15 cellular contexts compared by ENCODE assay signal in genomic region chr2:229974271-229974670, GRCh38. TPM values are rescaled to one million over a fixed set of nuclear protein-coding genes. Genes with fewer than 3 reads are reported as not detected.
DNase-seq lines count a peak whose midpoint lies in the region; ATAC-seq, FAIRE-seq and TF ChIP-seq lines count a peak whose summit lies in the region.
"Had no signal": no experiment of that assay in that cellular context is flagged by ENCODE, and none has a peak within 500 bp of the region (broad histone marks: within the 10 kb centered on the region; RNA-seq: fewer than 3 reads in every experiment).

No MANE protein-coding gene starts in this region.

- H3K27ac ChIP-seq in astrocyte (ENCODE audit: low read depth, low read length) (no peak overlapping the region), left ventricle myocardium inferior (replicated peaks) (no peak overlapping the region), sigmoid colon (peak overlapping the region in 3 of 4 donors; percentile 8 to 45 (median 27))
- H3K27ac ChIP-seq: prostate gland, vagina, WERI-Rb-1 had no signal

- TF ChIP-seq EP300 in sigmoid colon (IDR thresholded peaks at IDR 0.05) = no peak

- H3K27ac Mint-ChIP-seq in astrocyte (ENCODE audit: unreplicated experiment) = no peak overlapping the region

- DNase-seq in H7 (peak; percentile 25), astrocyte (ENCODE audit: low read depth) (peak; percentile 75), left ventricle myocardium inferior (no peak), sigmoid colon (no peak), SIG-M5 treated with dmso at 0.1 percent for 504 hours (lab: John Stamatoyannopoulos, UW; ENCODE audit: unreplicated experiment) (no peak), anterior cingulate cortex (lab: John Stamatoyannopoulos, UW) (no peak)
- DNase-seq: effector CD8-positive, alpha-beta T cell; NCI-H187; RPMI8226; WERI-Rb-1 had no signal

- peaks cover 1% of the 10 kb centered on the region for H3K36me3 Mint-ChIP-seq in astrocyte (ENCODE audit: low read depth, unreplicated experiment)

- no peaks in the 10 kb centered on the region for H4K20me1 ChIP-seq in astrocyte (ENCODE audit: insufficient read depth, low read length)

- no peaks in the 10 kb centered on the region for H3K27me3 Mint-ChIP-seq in astrocyte (ENCODE audit: low read depth, unreplicated experiment)

- no peak overlapping the region for H3K4me3 Mint-ChIP-seq in astrocyte (ENCODE audit: unreplicated experiment)

- H3K4me2 ChIP-seq in astrocyte (ENCODE audit: low read length) = no peak overlapping the region

- H3K36me3 ChIP-seq in H7 (replicated peaks; ENCODE audit: control insufficient read depth, insufficient read depth, low read length) = no peaks in the 10 kb centered on the region
- H3K36me3 ChIP-seq in astrocyte (ENCODE audit: insufficient read depth, low read length) = no peaks in the 10 kb centered on the region
- H3K36me3 ChIP-seq in left ventricle myocardium inferior = no peaks in the 10 kb centered on the region
- no peaks in the 10 kb centered on the region for H3K36me3 ChIP-seq in sigmoid colon
- H3K36me3 ChIP-seq: prostate gland, vagina, WERI-Rb-1 had no signal

- no peaks in the 10 kb centered on the region for H3K9me3 Mint-ChIP-seq in astrocyte (ENCODE audit: unreplicated experiment)

- H3K4me1 Mint-ChIP-seq in astrocyte (ENCODE audit: low read depth, unreplicated experiment) = no peaks in the 10 kb centered on the region

- H3K27me3 ChIP-seq in H7 (ENCODE audit: control insufficient read depth, insufficient read depth, low read length) (no peaks in the 10 kb centered on the region), astrocyte (ENCODE audit: insufficient read depth, low read length) (no peaks in the 10 kb centered on the region), left ventricle myocardium inferior (ENCODE audit: low read depth) (no peaks in the 10 kb centered on the region), sigmoid colon (no peaks in the 10 kb centered on the region)
- H3K27me3 ChIP-seq: vagina had no signal

- TF ChIP-seq CTCF in astrocyte (IDR thresholded peaks at IDR 0.05; ENCODE audit: insufficient read depth, low read depth, low read length) (peak; percentile 30), left ventricle myocardium inferior (IDR thresholded peaks at IDR 0.05; ENCODE audit: borderline replicate concordance) (peak; percentile 48), sigmoid colon (IDR thresholded peaks at IDR 0.05) (no peak)

- FAIRE-seq in astrocyte (lab: Jason Lieb, UNC) = no peak
- FAIRE-seq: islet of Langerhans had no signal

- H3K79me2 ChIP-seq in astrocyte (ENCODE audit: insufficient read depth, low read length) = no peaks in the 10 kb centered on the region

- ATAC-seq in GM21528 (IDR thresholded peaks at IDR 0.05; ENCODE audit: low FRiP score, unreplicated experiment) (no peak), GM19452 (IDR thresholded peaks at IDR 0.05; ENCODE audit: unreplicated experiment) (no peak)

- H3K4me3 ChIP-seq in H7 (ENCODE audit: insufficient read depth, low read depth, low read length) = no peak overlapping the region
- H3K4me3 ChIP-seq in astrocyte (ENCODE audit: insufficient read depth, low read depth, low read length) = no peak overlapping the region
- H3K4me3 ChIP-seq in left ventricle myocardium inferior = no peak overlapping the region
- no peak overlapping the region for H3K4me3 ChIP-seq in sigmoid colon
- H3K4me3 ChIP-seq: prostate gland, vagina had no signal

- H3K9me3 ChIP-seq in astrocyte (ENCODE audit: insufficient read depth, low read depth, low read length) (no peaks in the 10 kb centered on the region), left ventricle myocardium inferior (replicated peaks) (no peaks in the 10 kb centered on the region), sigmoid colon (no peaks in the 10 kb centered on the region)
- H3K9me3 ChIP-seq: prostate gland, vagina had no signal

- WGBS in sigmoid colon, 2 donors = 74 to 85% methylated on average over 6 of the region's 6 CpGs

- H3K9ac ChIP-seq in astrocyte (ENCODE audit: low read length) = no peak overlapping the region

- no peak overlapping the region for H2AFZ ChIP-seq in astrocyte (ENCODE audit: low read depth, low read length)

- H3K4me1 ChIP-seq in astrocyte (ENCODE audit: insufficient read depth, low read length) (no peaks in the 10 kb centered on the region), left ventricle myocardium inferior (peaks cover 9% of the 10 kb centered on the region), sigmoid colon (peaks cover 0 to 20% (median 11%) of the 10 kb centered on the region in 4 donors)
- H3K4me1 ChIP-seq: prostate gland had no signal

- TF ChIP-seq POLR2A in sigmoid colon (IDR thresholded peaks at IDR 0.05) = no peak

- intact Hi-C loops in left ventricle myocardium inferior (cut with micrococcal nuclease) = no loop called here
- intact Hi-C loops in sigmoid colon (cut with DNase I) = no loop called here

RNA-seq across cellular contexts. Expression of gene FBXO36, which starts 52.0 kb away (rescaled TPM):
- 7.9 and 10.2 TPM in 2 replicates for total RNA-seq in H7 (2014; rRNA removed; shearing (Covaris generic))
- 1.9 and 2.8 TPM in 2 replicates for total RNA-seq in astrocyte
- total RNA-seq in left ventricle myocardium inferior = 0.58 TPM
- 1 to 10 TPM; 2.9 to 3.5 (median 3.1) TPM for total RNA-seq in sigmoid colon
- 1 to 10 TPM in 1 of 3 donors, under 1 TPM in 2; 0.90 to 2.4 (median 0.92) TPM for polyA plus RNA-seq in sigmoid colon

RNA-seq across cellular contexts. Expression of gene TRIP12, which starts 52.5 kb away (rescaled TPM):
- 74.9 and 89.8 TPM in 2 replicates for total RNA-seq in H7 (2014; rRNA removed; shearing (Covaris generic))
- total RNA-seq in astrocyte (366 and 379 TPM in 2 replicates), left ventricle myocardium inferior (194 TPM), sigmoid colon (100 to 1,000 TPM; 144 to 168 (median 159) TPM)
- polyA plus RNA-seq in sigmoid colon = 10 to 100 TPM; 20.4 to 49.5 (median 23.8) TPM

Comparison
In these comparisons a context has a peak if more than half of its experiments do, and no peak if none do; other contexts are left out.
1. DNase-seq: peak in H7 (single experiment) and astrocyte (single experiment); none in left ventricle myocardium inferior (single experiment), sigmoid colon (single experiment), SIG-M5 treated with dmso at 0.1 percent for 504 hours (single experiment) and anterior cingulate cortex (0 of 58).
2. H3K27ac ChIP-seq: peak in sigmoid colon (3 of 4); none in astrocyte (single experiment) and left ventricle myocardium inferior (single experiment).
3. CTCF ChIP-seq: peak in astrocyte (single experiment) and left ventricle myocardium inferior (single experiment); none in sigmoid colon (0 of 4).